In the genomic region with DNA sequence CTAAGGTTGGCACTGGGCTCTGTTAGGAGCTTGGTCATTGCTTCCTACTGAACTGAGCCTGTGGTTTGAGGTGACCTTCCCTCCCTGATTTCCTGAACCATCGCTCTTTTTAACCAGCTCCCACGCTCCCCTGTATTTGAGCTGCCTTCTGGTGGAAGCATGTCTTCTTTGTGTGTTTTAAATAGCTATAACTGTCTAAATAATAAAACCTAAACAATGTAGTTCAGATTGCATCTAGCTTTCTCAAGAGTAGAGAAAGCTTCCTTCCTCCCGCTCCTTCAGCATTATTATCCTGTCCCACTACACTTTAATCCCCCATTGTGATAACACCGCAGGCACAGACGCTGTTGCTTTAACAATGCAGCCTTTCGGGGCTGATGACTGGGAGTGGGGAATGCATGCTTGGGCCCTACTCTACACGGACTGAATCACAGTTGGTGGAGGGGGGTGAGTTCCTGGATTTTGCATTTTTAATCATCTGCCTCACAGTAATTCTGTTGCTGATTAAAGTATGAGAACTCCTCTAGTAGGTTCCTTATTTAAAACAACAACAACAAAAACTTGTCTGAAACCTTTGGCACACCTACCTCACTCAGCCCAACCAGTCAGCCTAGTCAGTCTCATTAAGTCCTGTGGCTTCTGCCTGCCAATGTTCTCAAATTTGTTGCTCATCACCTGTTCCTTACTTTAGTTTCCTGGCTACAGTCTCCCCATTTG, we compare ENCODE assay signal across 9 cellular contexts. TPM values are rescaled to one million over a fixed set of nuclear protein-coding genes. Genes with fewer than 3 reads are reported as not detected.
DNase-seq lines count a peak whose midpoint lies in the region; ATAC-seq, FAIRE-seq and TF ChIP-seq lines count a peak whose summit lies in the region.
"Had no signal": no experiment of that assay in that cellular context is flagged by ENCODE, and none has a peak within 500 bp of the region (broad histone marks: within the 10 kb centered on the region; RNA-seq: fewer than 3 reads in every experiment).

No MANE protein-coding gene starts in this region.

- H3K23ac ChIP-seq in H1 (ENCODE audit: insufficient read length): no peak overlapping the region

- WGBS in H1 (ENCODE audit: extremely low coverage in 1 of 2, insufficient coverage in 1 of 2, insufficient read length in 1 of 2, insufficient replicate concordance in 2 of 2, low coverage in 1 of 2, low lambda C conversion rate in 2 of 2, missing lambda C conversion rate in 1 of 2), 2 experiments: 22% methylated on average over 6 of the region's 7 CpGs; no CpG with 5 or more reads in 1 of the 2 experiments

- H3K27ac Mint-ChIP-seq in Calu3 (ENCODE audit: unreplicated experiment): peak overlapping the region; percentile 81
- peak overlapping the region; percentile 51 to 71 for H3K27ac Mint-ChIP-seq in natural killer cell treated with Interleukin-12 subunit alpha and Interleukin-12 subunit beta and Interleukin-15 and Interleukin-18, amount 100 ng/mL, for 72 hours
- peak overlapping the region in 1 of 9 donors; percentile 55 for H3K27ac Mint-ChIP-seq in naive thymus-derived CD4-positive, alpha-beta T cell
- H3K27ac Mint-ChIP-seq: T-helper 17 cell had no signal

- TF ChIP-seq RAD21 in H1 (IDR thresholded peaks at IDR 0.05 in 1 of 2, conservative IDR thresholded peaks at IDR 0.05 in 1 of 2; ENCODE audit: low read depth in 2 of 2, low read length in 2 of 2): no peak

- intact Hi-C loops in Calu3 (cut with micrococcal nuclease; ENCODE audit: unreplicated experiment): loop anchor here (2.0 kb wide), 1 partner anchor 26 kb away; no protein-coding TSS in a partner anchor
- intact Hi-C loops in naive thymus-derived CD4-positive, alpha-beta T cell (cut with micrococcal nuclease): loop anchor here in 1 of 2 donors (10.0 kb wide), 1 partner anchor 1838 kb away; a partner anchor contains a TSS

- DNase-seq in Calu3 (no peak), NCI-H82 (lab: John Stamatoyannopoulos, UW) (peak; percentile 75), H1 (ENCODE audit: low read depth in 1 of 2, low spot score in 2 of 2) (no peak), D721Med (ENCODE audit: insufficient read length, low spot score) (no peak)
- no peak for DNase-seq in natural killer cell treated with Interleukin-12 subunit alpha and Interleukin-12 subunit beta and Interleukin-15 and Interleukin-18, amount 100 ng/mL, for 72 hours (ENCODE audit: low spot score)
- DNase-seq in naive thymus-derived CD4-positive, alpha-beta T cell: no peak
- DNase-seq: T-helper 17 cell had no signal

- no peaks in the 10 kb centered on the region for H3K27me3 Mint-ChIP-seq in Calu3 (ENCODE audit: unreplicated experiment)
- H3K27me3 Mint-ChIP-seq in natural killer cell treated with Interleukin-12 subunit alpha and Interleukin-12 subunit beta and Interleukin-15 and Interleukin-18, amount 100 ng/mL, for 72 hours: peaks cover 0 to 5% of the 10 kb centered on the region in 2 donors
- no peaks in the 10 kb centered on the region for H3K27me3 Mint-ChIP-seq in naive thymus-derived CD4-positive, alpha-beta T cell
- H3K27me3 Mint-ChIP-seq: T-helper 17 cell had no signal

- no peaks in the 10 kb centered on the region for H3K79me1 ChIP-seq in H1 (ENCODE audit: low read depth, low read length)

- no peak for ATAC-seq in natural killer cell treated with Interleukin-12 subunit alpha and Interleukin-12 subunit beta and Interleukin-15 and Interleukin-18, amount 100 ng/mL, for 72 hours
- ATAC-seq in naive thymus-derived CD4-positive, alpha-beta T cell: no peak
- ATAC-seq in HG03139 (IDR thresholded peaks at IDR 0.05; ENCODE audit: unreplicated experiment): no peak
- ATAC-seq in GM19463 (IDR thresholded peaks at IDR 0.05; ENCODE audit: unreplicated experiment): no peak
- ATAC-seq: T-helper 17 cell had no signal

- TF ChIP-seq POLR2A in H1 (IDR thresholded peaks at IDR 0.05; ENCODE audit: control extremely low read depth in 1 of 2, low read depth in 2 of 2, low read length in 2 of 2): no peak

- H2BK20ac ChIP-seq in H1 (ENCODE audit: low read length): no peak overlapping the region

- H3K56ac ChIP-seq in H1 (replicated peaks; ENCODE audit: insufficient read length, low read depth, low read length): no peak overlapping the region

- no peak overlapping the region; the same call in 1 of the 2 replicates for H3K27ac ChIP-seq in H1 (ENCODE audit: low read depth, low read length)
- no peak overlapping the region for H3K27ac ChIP-seq in naive thymus-derived CD4-positive, alpha-beta T cell (ENCODE audit: low read depth, low read length)

- no peak overlapping the region for H4K5ac ChIP-seq in H1 (ENCODE audit: insufficient read length, low read depth, low read length)

- peaks cover 43% of the 10 kb centered on the region for H3K36me3 Mint-ChIP-seq in Calu3 (ENCODE audit: insufficient read depth, unreplicated experiment)
- H3K36me3 Mint-ChIP-seq in natural killer cell treated with Interleukin-12 subunit alpha and Interleukin-12 subunit beta and Interleukin-15 and Interleukin-18, amount 100 ng/mL, for 72 hours: peaks cover 5% of the 10 kb centered on the region
- peaks cover 0 to 12% (median 0%) of the 10 kb centered on the region in 5 donors for H3K36me3 Mint-ChIP-seq in naive thymus-derived CD4-positive, alpha-beta T cell

- peak; percentile 75 for FAIRE-seq in H1 (lab: Jason Lieb, UNC)
- FAIRE-seq in D721Med (lab: Jason Lieb, UNC): no peak

- peak overlapping the region; percentile 19; the same call in 1 of the 2 replicates for H3K18ac ChIP-seq in H1 (ENCODE audit: extremely low read depth, low read length)

- H3K79me2 ChIP-seq in H1 (ENCODE audit: control insufficient read depth in 1 of 2, insufficient read depth in 2 of 2, low read length in 2 of 2): peaks cover 26 to 98% of the 10 kb centered on the region in 2 experiments

- no peak overlapping the region for H3K4ac ChIP-seq in H1 (replicated peaks; ENCODE audit: insufficient read length, low read depth, low read length)

- no peaks in the 10 kb centered on the region for H3K9me3 ChIP-seq in H1 (ENCODE audit: insufficient read depth in 2 of 2, low read depth in 1 of 2, low read length in 1 of 2)
- no peaks in the 10 kb centered on the region for H3K9me3 ChIP-seq in naive thymus-derived CD4-positive, alpha-beta T cell (ENCODE audit: control insufficient read depth in 2 of 3, low read length in 3 of 3)

- H3K9me3 Mint-ChIP-seq in Calu3 (ENCODE audit: low read depth, unreplicated experiment): no peaks in the 10 kb centered on the region
- no peaks in the 10 kb centered on the region for H3K9me3 Mint-ChIP-seq in natural killer cell treated with Interleukin-12 subunit alpha and Interleukin-12 subunit beta and Interleukin-15 and Interleukin-18, amount 100 ng/mL, for 72 hours
- peaks cover 0 to 3% (median 0%) of the 10 kb centered on the region in 11 donors for H3K9me3 Mint-ChIP-seq in naive thymus-derived CD4-positive, alpha-beta T cell

- no peak overlapping the region for H2BK120ac ChIP-seq in H1 (replicated peaks; ENCODE audit: low read depth, low read length)

- H3K4me3 Mint-ChIP-seq in Calu3 (ENCODE audit: low read depth, unreplicated experiment): peak overlapping the region; percentile 61
- peak overlapping the region; percentile 6 for H3K4me3 Mint-ChIP-seq in natural killer cell treated with Interleukin-12 subunit alpha and Interleukin-12 subunit beta and Interleukin-15 and Interleukin-18, amount 100 ng/mL, for 72 hours
- H3K4me3 Mint-ChIP-seq in naive thymus-derived CD4-positive, alpha-beta T cell: no peak overlapping the region
- H3K4me3 Mint-ChIP-seq: T-helper 17 cell had no signal

- H3K23me2 ChIP-seq in H1 (ENCODE audit: low read depth, low read length): peaks cover 4% of the 10 kb centered on the region; the same call in 1 of the 2 replicates

- H3K14ac ChIP-seq in H1 (ENCODE audit: insufficient read length): no peak overlapping the region

- POLR2A ChIA-PET in H1 (lab: Charles Lee; ENCODE audit: partially characterized antibody): interaction anchor here (0.5 to 0.9 kb wide), 4 partner anchors 11 to 47 kb away, joined by 3 read pairs; no protein-coding TSS in a partner anchor
- POLR2A ChIA-PET in naive thymus-derived CD4-positive, alpha-beta T cell (lab: Charles Lee): no interaction called here

- peaks cover 0 to 19% (median 14%) of the 10 kb centered on the region in 4 experiments for H3K4me1 ChIP-seq in H1 (replicated peaks in 1 of 4; ENCODE audit: control insufficient read depth in 3 of 4, insufficient read depth in 4 of 4, low read length in 3 of 4)
- H3K4me1 ChIP-seq in naive thymus-derived CD4-positive, alpha-beta T cell (ENCODE audit: control insufficient read depth in 2 of 2, insufficient read depth in 2 of 2, low read length in 2 of 2): peaks cover 0 to 13% of the 10 kb centered on the region in 2 donors

- no peak overlapping the region for H2BK12ac ChIP-seq in H1 (ENCODE audit: low read depth, low read length)

- H4K8ac ChIP-seq in H1 (ENCODE audit: extremely low read depth, insufficient read depth, low read length): no peak overlapping the region

- no peak overlapping the region for H2BK15ac ChIP-seq in H1 (ENCODE audit: low read length)

- H2AFZ ChIP-seq in H1 (ENCODE audit: low read length): no peak overlapping the region

- no peaks in the 10 kb centered on the region for H3K27me3 ChIP-seq in H1 (replicated peaks in 1 of 4; ENCODE audit: control insufficient read depth in 3 of 4, extremely low read depth in 1 of 4, insufficient read depth in 3 of 4, low read length in 3 of 4)
- H3K27me3 ChIP-seq in naive thymus-derived CD4-positive, alpha-beta T cell (ENCODE audit: control insufficient read depth in 2 of 2, insufficient read depth in 2 of 2, low read length in 2 of 2): no peaks in the 10 kb centered on the region

- H2AK5ac ChIP-seq in H1 (ENCODE audit: low read depth, low read length): no peak overlapping the region

- H3K4me1 Mint-ChIP-seq in Calu3 (ENCODE audit: low read depth, unreplicated experiment): peaks cover 45% of the 10 kb centered on the region
- H3K4me1 Mint-ChIP-seq in natural killer cell treated with Interleukin-12 subunit alpha and Interleukin-12 subunit beta and Interleukin-15 and Interleukin-18, amount 100 ng/mL, for 72 hours (ENCODE audit: low read depth in 2 of 2): peaks cover 41 to 53% of the 10 kb centered on the region in 2 donors
- H3K4me1 Mint-ChIP-seq in naive thymus-derived CD4-positive, alpha-beta T cell: peaks cover 15 to 49% (median 36%) of the 10 kb centered on the region in 7 donors

- H3K36me3 ChIP-seq in H1 (ENCODE audit: control insufficient read depth in 2 of 4, insufficient read depth in 4 of 4, low read length in 3 of 4): peaks cover 0 to 2% (median 0%) of the 10 kb centered on the region in 4 experiments; a peak in 2 of 8 replicates
- no peaks in the 10 kb centered on the region for H3K36me3 ChIP-seq in naive thymus-derived CD4-positive, alpha-beta T cell (ENCODE audit: control insufficient read depth in 2 of 3, insufficient read depth in 3 of 3, low read length in 3 of 3)

- CTCF ChIA-PET in Calu3 (lab: Charles Lee): interaction anchor here (0.6 to 1.0 kb wide), 2 partner anchors 22 to 62 kb away, joined by 3 read pairs; no protein-coding TSS in a partner anchor
- CTCF ChIA-PET in H1 (lab: Charles Lee; ENCODE audit: partially characterized antibody): no interaction called here
- CTCF ChIA-PET in naive thymus-derived CD4-positive, alpha-beta T cell (lab: Charles Lee): no interaction called here

- H3K9ac ChIP-seq in H1 (replicated peaks in 1 of 4; ENCODE audit: extremely low read depth in 1 of 4, low read depth in 3 of 4, low read length in 3 of 4): no peak overlapping the region

- no peak for TF ChIP-seq EP300 in H1 (IDR thresholded peaks at IDR 0.05; ENCODE audit: borderline replicate concordance in 1 of 2, low read depth in 2 of 2, low read length in 2 of 2)

- no TSS peak for BruUV-seq in Calu3 (replicated peaks; lab: Mats Ljungman, UMichigan)

- H3K4me2 ChIP-seq in H1 (ENCODE audit: insufficient read depth in 1 of 2, low read depth in 2 of 2, low read length in 2 of 2): peak overlapping the region; percentile 50 to 54

- TF ChIP-seq CTCF in Calu3 (IDR thresholded peaks at IDR 0.05; ENCODE audit: unreplicated experiment): no peak
- no peak for TF ChIP-seq CTCF in H1 (IDR thresholded peaks at IDR 0.05; ENCODE audit: control extremely low read depth in 1 of 3, insufficient read depth in 1 of 3, low read depth in 1 of 3, low read length in 3 of 3)
- TF ChIP-seq CTCF in D721Med (IDR thresholded peaks at IDR 0.05; ENCODE audit: insufficient read depth, missing control alignments): no peak

- H3K4me3 ChIP-seq in H1 (ENCODE audit: extremely low read depth in 1 of 4, insufficient read depth in 2 of 4, low read depth in 3 of 4, low read length in 4 of 4): peak overlapping the region in 1 of 4 experiments; percentile 30; a peak in 1 of 8 replicates
- no peak overlapping the region for H3K4me3 ChIP-seq in naive thymus-derived CD4-positive, alpha-beta T cell (ENCODE audit: low read length)

- H2BK5ac ChIP-seq in H1 (ENCODE audit: low read depth, low read length): no peak overlapping the region

- no peak overlapping the region for H4K91ac ChIP-seq in H1 (replicated peaks; ENCODE audit: insufficient read length, low read length)

- peaks cover 5 to 14% of the 10 kb centered on the region in 2 experiments for H4K20me1 ChIP-seq in H1 (replicated peaks in 1 of 2; ENCODE audit: control insufficient read depth in 1 of 2, insufficient read depth in 2 of 2, low read length in 2 of 2)

RNA-seq across cellular contexts. Expression of a gene that starts 6.6 kb away (rescaled TPM):
- total RNA-seq in Calu3 (2022): 215 and 225 TPM in 2 replicates
- 247 and 256 TPM in 2 replicates for total RNA-seq in H1 (2021; fragmentation: NEBNext Ultra II Directional; extraction: Animal tissue kit (Norgen Biotek cat#: 25700))
- polyA plus RNA-seq in H1 (2011; rRNA removed): 61.8 and 66.3 TPM in 2 replicates
- polyA plus RNA-seq in H1 (2011; cell fraction: cytosol; rRNA removed): 122 TPM
- polyA plus RNA-seq in H1 (2011; cell fraction: nucleus; rRNA removed): 45.8 TPM
- 180 to 311 TPM (median 196 TPM) in 4 replicates for polyA plus RNA-seq in H1 (2012, experiment 1 of 2)
- 48.2 TPM for polyA plus RNA-seq in H1 (2012, experiment 2 of 2)
- 168 TPM for polyA plus RNA-seq in H1 (2013, experiment 1 of 2)
- 180 TPM for polyA plus RNA-seq in H1 (2013, experiment 2 of 2)
- polyA minus RNA-seq in H1 (2011; rRNA and poly(A)+ RNA removed): 35.0 and 43.8 TPM in 2 replicates
- 124 TPM for polyA minus RNA-seq in H1 (2011; cell fraction: cytosol; rRNA and poly(A)+ RNA removed)
- polyA minus RNA-seq in H1 (2011; cell fraction: nucleus; rRNA and poly(A)+ RNA removed): 39.5 TPM
- 100 to 1,000 TPM; 119 to 127 TPM for total RNA-seq in natural killer cell treated with Interleukin-12 subunit alpha and Interleukin-12 subunit beta and Interleukin-15 and Interleukin-18, amount 100 ng/mL, for 72 hours
- total RNA-seq in naive thymus-derived CD4-positive, alpha-beta T cell: 10 to 100 TPM; 14.7 to 57.4 (median 20.4) TPM
- polyA plus RNA-seq in naive thymus-derived CD4-positive, alpha-beta T cell: 10 to 100 TPM; 33.6 to 35.9 TPM

Comparison
In these comparisons a context has a peak if more than half of its experiments do, and no peak if none do; other contexts are left out.
1. H3K4me3 Mint-ChIP-seq: peak in Calu3 (single experiment) and natural killer cell treated with Interleukin-12 subunit alpha and Interleukin-12 subunit beta and Interleukin-15 and Interleukin-18, amount 100 ng/mL, for 72 hours (single experiment); none in naive thymus-derived CD4-positive, alpha-beta T cell (0 of 10).